Comparison of ENCODE assay signal across 8 cellular contexts in genomic region chr22:37953062-37953436, GRCh38. TPM values are rescaled to one million over a fixed set of nuclear protein-coding genes. Genes with fewer than 3 reads are reported as not detected.
DNase-seq lines count a peak whose midpoint lies in the region; ATAC-seq, FAIRE-seq and TF ChIP-seq lines count a peak whose summit lies in the region.

No MANE protein-coding gene starts in this region.

- 0 to 1% methylated on average over 13 of the region's 13 CpGs for WGBS in testis, 2 donors

- peak; percentile 31 for ATAC-seq in GM18505 (IDR thresholded peaks at IDR 0.05; ENCODE audit: unreplicated experiment)
- peak; percentile 17 for ATAC-seq in HG03097 (IDR thresholded peaks at IDR 0.05; ENCODE audit: low FRiP score, unreplicated experiment)

- peak overlapping the region; percentile 97 for H3K9ac ChIP-seq in astrocyte (ENCODE audit: low read length)

- H3K4me3 ChIP-seq in astrocyte (ENCODE audit: insufficient read depth, low read depth, low read length) = peak overlapping the region; percentile 97
- peak overlapping the region; percentile 87 to 88 for H3K4me3 ChIP-seq in testis

- H4K20me1 ChIP-seq in astrocyte (ENCODE audit: insufficient read depth, low read length) = peaks cover 19% of the 10 kb centered on the region

- peaks cover 3% of the 10 kb centered on the region for H3K4me1 Mint-ChIP-seq in astrocyte (ENCODE audit: low read depth, unreplicated experiment)

- intact Hi-C loops in testis (cut with DNase I; ENCODE audit: low total_unique reads) (no loop called here), posterior vena cava (cut with DNase I) (no loop called here)

- TF ChIP-seq POLR2A in GM18505 (IDR thresholded peaks at IDR 0.05; ENCODE audit: borderline replicate concordance, extremely low read depth, insufficient read depth, insufficient read length) = no peak
- no peak for TF ChIP-seq POLR2A in testis (IDR thresholded peaks at IDR 0.05)

- in situ Hi-C loops in G401 (cut with HindIII; ENCODE audit: low sequenced_read_pairs) = loop anchor here (25.0 kb wide), 1 partner anchor 91 kb away; no protein-coding TSS in a partner anchor

- peak overlapping the region; percentile 97 for H3K27ac Mint-ChIP-seq in astrocyte (ENCODE audit: unreplicated experiment)

- H3K4me3 Mint-ChIP-seq in astrocyte (ENCODE audit: unreplicated experiment) = peak overlapping the region; percentile 98

- H3K9me3 ChIP-seq in astrocyte (ENCODE audit: insufficient read depth, low read depth, low read length) (no peaks in the 10 kb centered on the region), testis (no peaks in the 10 kb centered on the region)

- no peaks in the 10 kb centered on the region for H3K27me3 Mint-ChIP-seq in astrocyte (ENCODE audit: low read depth, unreplicated experiment)

- peaks cover 40% of the 10 kb centered on the region for H3K79me2 ChIP-seq in astrocyte (ENCODE audit: insufficient read depth, low read length)

- H3K27me3 ChIP-seq in astrocyte (ENCODE audit: insufficient read depth, low read length) (no peaks in the 10 kb centered on the region), layer of hippocampus (ENCODE audit: control insufficient read depth, insufficient read depth, low read length) (no peaks in the 10 kb centered on the region), testis (no peaks in the 10 kb centered on the region)

- peak overlapping the region; percentile 98 for H2AFZ ChIP-seq in astrocyte (ENCODE audit: low read depth, low read length)

- DNase-seq in astrocyte (ENCODE audit: low read depth) (no peak), testis (no peak), G401 (ENCODE audit: low spot score) (no peak), frontal cortex (ENCODE audit: low spot score in 2 of 2) (no peak), posterior vena cava (ENCODE audit: low spot score) (no peak)

- peak overlapping the region; percentile 98 for H3K4me2 ChIP-seq in astrocyte (ENCODE audit: low read length)

- H3K36me3 ChIP-seq in astrocyte (ENCODE audit: insufficient read depth, low read length) (peaks cover 12% of the 10 kb centered on the region), testis (ENCODE audit: low read depth, missing control alignments) (no peaks in the 10 kb centered on the region)

- no peak for TF ChIP-seq CTCF in astrocyte (IDR thresholded peaks at IDR 0.05; ENCODE audit: insufficient read depth, low read depth, low read length)
- no peak for TF ChIP-seq CTCF in testis (IDR thresholded peaks at IDR 0.05)

- FAIRE-seq in astrocyte (lab: Jason Lieb, UNC) (no peak), frontal cortex (lab: Jason Lieb, UNC) (no peak)

- peaks cover 2% of the 10 kb centered on the region for H3K36me3 Mint-ChIP-seq in astrocyte (ENCODE audit: low read depth, unreplicated experiment)

- H3K27ac ChIP-seq in astrocyte (ENCODE audit: low read depth, low read length) (peak overlapping the region; percentile 49), layer of hippocampus (ENCODE audit: low read depth, low read length) (peak overlapping the region; percentile 53), testis (no peak overlapping the region)

- H3K4me1 ChIP-seq in astrocyte (ENCODE audit: insufficient read depth, low read length) = peaks cover 10% of the 10 kb centered on the region
- H3K4me1 ChIP-seq in testis = peaks cover 14% of the 10 kb centered on the region

- no peaks in the 10 kb centered on the region for H3K9me3 Mint-ChIP-seq in astrocyte (ENCODE audit: unreplicated experiment)

RNA-seq across cellular contexts. Expression of gene C22orf23, which starts 0.4 kb away (rescaled TPM):
- not detected in 2 replicates for total RNA-seq in astrocyte
- total RNA-seq in testis = 10 to 100 TPM; 50.9 to 70.9 TPM
- polyA plus RNA-seq in testis (ENCODE audit: insufficient read depth, low read depth, low replicate concordance) = 241 TPM
- total RNA-seq in G401 (2014; rRNA removed; shearing (Covaris generic)) = not detected in 2 replicates
- total RNA-seq in frontal cortex = 1.2 TPM
- total RNA-seq in posterior vena cava = under 1 TPM; 0.32 to 0.33 TPM

RNA-seq across cellular contexts. Expression of gene POLR2F, which starts 0.5 kb away (rescaled TPM):
- total RNA-seq in astrocyte (129 and 149 TPM in 2 replicates), testis (100 to 1,000 TPM; 107 to 137 TPM), frontal cortex (26.9 TPM), posterior vena cava (10 to 100 TPM; 46.5 to 60.2 TPM)
- 88.7 TPM for polyA plus RNA-seq in testis (ENCODE audit: insufficient read depth, low read depth, low replicate concordance)
- 225 and 303 TPM in 2 replicates for total RNA-seq in G401 (2014; rRNA removed; shearing (Covaris generic))

RNA-seq across cellular contexts. Expression of gene SOX10, which starts 31.3 kb away (rescaled TPM):
- total RNA-seq in astrocyte (0.10 and 0.34 TPM in 2 replicates), testis (1 to 10 TPM; 5.0 to 5.4 TPM), frontal cortex (1.6 TPM), posterior vena cava (1 to 10 TPM in 1 of 2 donors, under 1 TPM in 1; 0.32 to 1.6 TPM)
- 6.1 TPM for polyA plus RNA-seq in testis (ENCODE audit: insufficient read depth, low read depth, low replicate concordance)
- total RNA-seq in G401 (2014; rRNA removed; shearing (Covaris generic)) = not detected in 2 replicates

RNA-seq across cellular contexts. Expression of gene MICALL1, which starts 47.0 kb away (rescaled TPM):
- total RNA-seq in astrocyte = 124 and 131 TPM in 2 replicates
- 10 to 100 TPM; 25.2 to 38.0 TPM for total RNA-seq in testis
- 30.8 TPM for polyA plus RNA-seq in testis (ENCODE audit: insufficient read depth, low read depth, low replicate concordance)
- 20.4 and 27.6 TPM in 2 replicates for total RNA-seq in G401 (2014; rRNA removed; shearing (Covaris generic))
- total RNA-seq in frontal cortex = 25.7 TPM
- 10 to 100 TPM; 77.0 to 80.8 TPM for total RNA-seq in posterior vena cava

Comparison
In these comparisons a context has a peak if more than half of its experiments do, and no peak if none do; other contexts are left out.
1. H3K27ac ChIP-seq: peak in astrocyte (single experiment) and layer of hippocampus (single experiment); none in testis (0 of 2).
2. RNA of gene C22orf23, which starts 0.4 kb away (total RNA-seq): 50.9 to 70.9 TPM in testis; 1.2 TPM in frontal cortex (single experiment), 0.32 to 0.33 TPM in posterior vena cava, not detected in astrocyte and not detected in G401; every median in the first group is over 10 times any median in the second.